8 cellular contexts compared by ENCODE assay signal in the genomic region with DNA sequence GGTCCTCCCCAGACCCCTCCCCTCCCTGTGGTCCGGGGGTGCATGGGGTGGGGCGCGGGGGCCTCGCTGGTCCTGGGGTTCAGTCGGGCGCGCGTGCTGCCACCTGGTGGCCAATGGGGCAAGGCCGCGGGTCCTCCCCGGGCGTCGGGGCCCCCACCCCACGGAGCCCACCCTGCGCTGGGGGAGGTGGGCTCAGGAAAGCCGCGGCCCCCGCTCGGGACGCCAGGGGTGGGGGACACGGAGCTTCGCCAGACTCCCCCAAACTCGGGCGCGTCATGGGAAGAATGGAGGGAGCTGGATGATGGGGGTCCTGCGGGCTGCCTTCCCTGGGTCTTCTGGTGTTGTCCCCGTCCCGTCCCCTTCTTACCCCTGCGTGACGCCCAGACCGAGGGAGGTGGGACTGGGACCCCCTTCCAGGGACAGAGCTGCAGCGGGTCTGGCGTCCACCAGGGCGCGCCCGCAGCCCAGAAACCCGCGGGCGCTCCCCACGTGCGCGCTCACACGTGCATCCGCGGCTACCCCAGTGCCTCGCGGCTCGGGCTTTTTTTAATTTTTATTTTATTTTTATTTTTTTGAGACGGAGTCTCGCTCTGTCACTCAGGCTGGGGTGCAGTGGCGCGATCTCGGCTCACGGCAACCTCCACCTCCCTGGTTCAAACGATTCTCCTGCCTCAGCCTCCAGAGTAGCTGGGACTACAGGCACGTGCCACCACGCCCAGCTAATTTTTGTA. TPM values are rescaled to one million over a fixed set of nuclear protein-coding genes. Genes with fewer than 3 reads are reported as not detected.
A peak's percentile ranks its signal among the peaks of the same experiment; 100 is the strongest.
DNase-seq lines count a peak whose midpoint lies in the region; ATAC-seq and TF ChIP-seq lines count a peak whose summit lies in the region.

No MANE protein-coding gene starts in this region.

- H3K4me3 ChIP-seq in CD4-positive, CD25-positive, alpha-beta regulatory T cell (ENCODE audit: low read depth, low read length), result no peak overlapping the region
- no peak overlapping the region for H3K4me3 ChIP-seq in tibial artery

- peaks cover 0 to 5% (median 0%) of the 10 kb centered on the region in 7 donors for H3K9me3 Mint-ChIP-seq in CD4-positive, CD25-positive, alpha-beta regulatory T cell
- no peaks in the 10 kb centered on the region for H3K9me3 Mint-ChIP-seq in activated CD4-positive, alpha-beta T cell treated with anti-CD3 and anti-CD28 coated beads for 36 hours (ENCODE audit: low read depth)
- H3K9me3 Mint-ChIP-seq in memory B cell, result no peaks in the 10 kb centered on the region

- intact Hi-C loops in activated CD4-positive, alpha-beta T cell treated with anti-CD3 and anti-CD28 coated beads for 36 hours (cut with DNase I, micrococcal nuclease), result loop anchor here (1.0 to 10.0 kb wide), 10 partner anchors 19 to 140 kb away; a partner anchor contains a TSS
- intact Hi-C loops in tibial artery (cut with DNase I; ENCODE audit: low total_unique reads), result loop anchor here (5.0 kb wide), 2 partner anchors 40 to 95 kb away; no protein-coding TSS in a partner anchor

- H3K4me1 Mint-ChIP-seq in CD4-positive, CD25-positive, alpha-beta regulatory T cell, result peaks cover 6 to 18% (median 11%) of the 10 kb centered on the region in 4 donors
- H3K4me1 Mint-ChIP-seq in activated CD4-positive, alpha-beta T cell treated with anti-CD3 and anti-CD28 coated beads for 36 hours, result peaks cover 13% of the 10 kb centered on the region
- peaks cover 28% of the 10 kb centered on the region for H3K4me1 Mint-ChIP-seq in memory B cell

- POLR2A ChIA-PET in activated CD4-positive, alpha-beta T cell treated with anti-CD3 and anti-CD28 coated beads for 36 hours (lab: Charles Lee), result no interaction called here

- no peaks in the 10 kb centered on the region for H3K9me3 ChIP-seq in CD4-positive, CD25-positive, alpha-beta regulatory T cell (ENCODE audit: control insufficient read depth in 2 of 2, low read length in 2 of 2)
- no peaks in the 10 kb centered on the region for H3K9me3 ChIP-seq in tibial artery

- TF ChIP-seq CTCF in tibial artery (IDR thresholded peaks at IDR 0.05), result peak; percentile 63 to 84

- peak; percentile 38 to 41 for ATAC-seq in CD4-positive, CD25-positive, alpha-beta regulatory T cell (ENCODE audit: low read depth in 2 of 2)
- ATAC-seq in activated CD4-positive, alpha-beta T cell treated with anti-CD3 and anti-CD28 coated beads for 36 hours, result peak; percentile 64
- ATAC-seq in memory B cell (ENCODE audit: low read depth), result peak; percentile 39
- no peak for ATAC-seq in HG03135 (IDR thresholded peaks at IDR 0.05; ENCODE audit: unreplicated experiment)

- H3K36me3 ChIP-seq in CD4-positive, CD25-positive, alpha-beta regulatory T cell (ENCODE audit: control insufficient read depth, insufficient read depth, low read length), result no peaks in the 10 kb centered on the region
- H3K36me3 ChIP-seq in tibial artery, result no peaks in the 10 kb centered on the region

- H3K36me3 Mint-ChIP-seq in CD4-positive, CD25-positive, alpha-beta regulatory T cell, result peaks cover 6% of the 10 kb centered on the region
- H3K36me3 Mint-ChIP-seq in activated CD4-positive, alpha-beta T cell treated with anti-CD3 and anti-CD28 coated beads for 36 hours (ENCODE audit: low read depth), result no peaks in the 10 kb centered on the region
- H3K36me3 Mint-ChIP-seq in memory B cell, result no peaks in the 10 kb centered on the region

- CTCF ChIA-PET in activated CD4-positive, alpha-beta T cell treated with anti-CD3 and anti-CD28 coated beads for 36 hours (lab: Charles Lee), result interaction anchor here (0.6 to 3.5 kb wide), 18 partner anchors 10 to 1111 kb away, joined by 3 to 20 read pairs (median 4); a partner anchor contains a TSS

- peaks cover 56% of the 10 kb centered on the region for H3K27me3 Mint-ChIP-seq in CD4-positive, CD25-positive, alpha-beta regulatory T cell
- H3K27me3 Mint-ChIP-seq in activated CD4-positive, alpha-beta T cell treated with anti-CD3 and anti-CD28 coated beads for 36 hours, result peaks cover 46% of the 10 kb centered on the region
- peaks cover 14% of the 10 kb centered on the region for H3K27me3 Mint-ChIP-seq in memory B cell

- peak; percentile 26 to 55 (median 34) for DNase-seq in CD4-positive, CD25-positive, alpha-beta regulatory T cell
- DNase-seq in HuH-7 (ENCODE audit: low spot score) (peak; percentile 52), dermis blood vessel endothelial cell (peak; percentile 62), memory B cell (ENCODE audit: low spot score in 2 of 2) (peak; percentile 74 to 83), tibial artery (no peak), SHP77 treated with DMSO at 0.1 percent for 48 hours (lab: John Stamatoyannopoulos, UW) (no peak)
- peak; percentile 78 for DNase-seq in activated CD4-positive, alpha-beta T cell treated with anti-CD3 and anti-CD28 coated beads for 36 hours

- H3K27me3 ChIP-seq in CD4-positive, CD25-positive, alpha-beta regulatory T cell (ENCODE audit: control insufficient read depth, insufficient read depth, low read length), result peaks cover 6% of the 10 kb centered on the region
- H3K27me3 ChIP-seq in tibial artery, result peaks cover 5 to 97% of the 10 kb centered on the region in 2 donors

- no peak overlapping the region for H3K4me3 Mint-ChIP-seq in CD4-positive, CD25-positive, alpha-beta regulatory T cell
- H3K4me3 Mint-ChIP-seq in activated CD4-positive, alpha-beta T cell treated with anti-CD3 and anti-CD28 coated beads for 36 hours, result no peak overlapping the region
- peak overlapping the region; percentile 79 for H3K4me3 Mint-ChIP-seq in memory B cell

- H3K27ac ChIP-seq in CD4-positive, CD25-positive, alpha-beta regulatory T cell (ENCODE audit: insufficient read depth, low read length, poor library complexity, severe bottlenecking), result no peak overlapping the region
- H3K27ac ChIP-seq in tibial artery, result no peak overlapping the region

- no peak overlapping the region for H3K27ac Mint-ChIP-seq in CD4-positive, CD25-positive, alpha-beta regulatory T cell
- no peak overlapping the region for H3K27ac Mint-ChIP-seq in activated CD4-positive, alpha-beta T cell treated with anti-CD3 and anti-CD28 coated beads for 36 hours
- H3K27ac Mint-ChIP-seq in memory B cell, result peak overlapping the region; percentile 51

- H3K4me1 ChIP-seq in CD4-positive, CD25-positive, alpha-beta regulatory T cell (ENCODE audit: control insufficient read depth, insufficient read depth, low read length, poor library complexity, severe bottlenecking), result peaks cover 23% of the 10 kb centered on the region
- peaks cover 0 to 24% (median 16%) of the 10 kb centered on the region in 4 donors for H3K4me1 ChIP-seq in tibial artery

RNA-seq across cellular contexts. Expression of a gene that starts 19.8 kb away (rescaled TPM):
- total RNA-seq in CD4-positive, CD25-positive, alpha-beta regulatory T cell, result 56.5 TPM
- polyA plus RNA-seq in CD4-positive, CD25-positive, alpha-beta regulatory T cell, result 1 to 10 TPM; 3.4 to 7.5 (median 3.6) TPM
- total RNA-seq in activated CD4-positive, alpha-beta T cell treated with anti-CD3 and anti-CD28 coated beads for 36 hours, result 100 to 1,000 TPM; 115 to 133 TPM
- 94.1 and 144 TPM in 2 replicates for total RNA-seq in dermis blood vessel endothelial cell

Comparison
In these comparisons a context has a peak if more than half of its experiments do, and no peak if none do; other contexts are left out.
1. DNase-seq: peak in CD4-positive, CD25-positive, alpha-beta regulatory T cell (3 of 3), HuH-7 (single experiment), activated CD4-positive, alpha-beta T cell treated with anti-CD3 and anti-CD28 coated beads for 36 hours (single experiment), dermis blood vessel endothelial cell (single experiment) and memory B cell (2 of 2); none in tibial artery (0 of 2) and SHP77 treated with DMSO at 0.1 percent for 48 hours (single experiment).